Comparison of ENCODE assay signal across 21 cellular contexts in genomic region chr15:42408178-42408577, GRCh38.
"Had no signal": no experiment of that assay in that cellular context is flagged by ENCODE, and none has a peak within 500 bp of the region (broad histone marks: within the 10 kb centered on the region; RNA-seq: fewer than 3 reads in every experiment).

No MANE protein-coding gene starts in this region.

- H3K27me3 ChIP-seq: colonic mucosa, heart left ventricle, ovary, transverse colon had no signal

- H3K4me1 ChIP-seq: colonic mucosa, transverse colon had no signal

- H3K4me3 Mint-ChIP-seq: endodermal cell; naive thymus-derived CD4-positive, alpha-beta T cell; nephron progenitor cell; stimulated activated naive CD8-positive, alpha-beta T cell treated with anti-CD3 and anti-CD28 coated beads, Interleukin-15, Interleukin-2, amounts not matched to agents 100 ng/mL and 50 ng/mL, for 24 hours had no signal

- H3K9me3 ChIP-seq: colonic mucosa, heart left ventricle, ovary, thoracic aorta, transverse colon had no signal

- H3K27ac Mint-ChIP-seq: endodermal cell; nephron progenitor cell; progenitor cell of endocrine pancreas; stimulated activated naive CD8-positive, alpha-beta T cell treated with anti-CD3 and anti-CD28 coated beads, Interleukin-15, Interleukin-2, amounts not matched to agents 100 ng/mL and 50 ng/mL, for 24 hours had no signal

- H3K4me1 Mint-ChIP-seq: endodermal cell had no signal

- H3K9me3 Mint-ChIP-seq: endodermal cell; nephron progenitor cell; stimulated activated naive CD8-positive, alpha-beta T cell treated with anti-CD3 and anti-CD28 coated beads, Interleukin-15, Interleukin-2, amounts not matched to agents 100 ng/mL and 50 ng/mL, for 24 hours had no signal

- ATAC-seq: naive thymus-derived CD4-positive, alpha-beta T cell had no signal

- FAIRE-seq: endothelial cell of umbilical vein, small intestine, urothelium cell line had no signal

- H3K27me3 Mint-ChIP-seq: naive thymus-derived CD4-positive, alpha-beta T cell; progenitor cell of endocrine pancreas; stimulated activated naive CD8-positive, alpha-beta T cell treated with anti-CD3 and anti-CD28 coated beads, Interleukin-15, Interleukin-2, amounts not matched to agents 100 ng/mL and 50 ng/mL, for 24 hours had no signal

- H3K27ac ChIP-seq: colonic mucosa, heart left ventricle, ovary, thoracic aorta, transverse colon had no signal

- DNase-seq: colonic mucosa; dermis blood vessel endothelial cell; effector CD4-positive, alpha-beta T cell; endodermal cell; erythroblast; foreskin melanocyte; heart left ventricle; hippocampal formation; mesendoderm; naive thymus-derived CD4-positive, alpha-beta T cell; nephron progenitor cell; ovary; right cardiac atrium; small intestine; stimulated activated CD4-positive, alpha-beta T cell treated with anti-CD3 and anti-CD28 coated beads, Interleukin-12 subunit alpha, Interleukin-12 subunit beta, amount 100 ng/mL, for 4 hours; transverse colon had no signal

- H3K4me3 ChIP-seq: colonic mucosa, heart left ventricle, ovary, thoracic aorta, transverse colon had no signal

- H3K36me3 ChIP-seq: colonic mucosa, ovary, transverse colon had no signal
